29 cellular contexts compared by ENCODE assay signal in the genomic region with DNA sequence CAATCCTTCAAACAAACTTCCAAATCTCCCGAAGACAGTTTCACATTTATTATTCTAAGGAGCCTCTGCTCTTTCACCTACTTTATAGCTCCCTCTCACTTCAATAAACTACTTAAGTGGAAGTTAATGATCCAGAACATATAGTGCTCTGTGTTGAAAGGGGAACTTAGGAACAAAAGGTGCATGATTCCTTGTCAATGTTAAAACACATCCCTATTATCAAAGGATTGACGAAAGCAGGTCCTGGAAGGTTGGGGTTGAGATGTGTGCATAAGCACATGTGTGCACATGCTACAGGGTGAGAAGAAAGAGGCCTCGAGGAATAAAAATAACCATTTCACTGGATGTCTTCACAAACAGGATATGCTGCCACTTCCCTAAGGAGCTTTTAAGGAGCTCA.
DNase-seq lines count a peak whose midpoint lies in the region; ATAC-seq lines count a peak whose summit lies in the region.
"Had no signal": no experiment of that assay in that cellular context is flagged by ENCODE, and none has a peak within 500 bp of the region (broad histone marks: within the 10 kb centered on the region; RNA-seq: fewer than 3 reads in every experiment).

No MANE protein-coding gene starts in this region.

- in situ Hi-C loops in ACHN (cut with HindIII; ENCODE audit: low pct_ligation_motif_present, low pct_unique_long_range_greater_than_20kb, low sequenced_read_pairs): no loop called here

- DNase-seq in ACHN: peak; percentile 15
- peak; percentile 66 for DNase-seq in DMS79 treated with DMSO at 0.1 percent for 48 hours (lab: John Stamatoyannopoulos, UW)
- peak; percentile 29 for DNase-seq in NCI-H510A (lab: John Stamatoyannopoulos, UW)
- peak; percentile 52 for DNase-seq in kidney tubule cell (ENCODE audit: low spot score)
- DNase-seq in hypothalamus (lab: John Stamatoyannopoulos, UW): no peak
- no peak for DNase-seq in activated effector memory CD4-positive, alpha-beta T cell treated with Interleukin-2 at 50 U/mL for 16 hours
- DNase-seq in NCI-H446 treated with DMSO at 0.1 percent for 48 hours (lab: John Stamatoyannopoulos, UW): no peak
- DNase-seq: activated CD4-positive, alpha-beta memory T cell treated with anti-CD3 and anti-CD28 coated beads for 36 hours; activated CD4-positive, CD25-positive, alpha-beta regulatory T cell treated with anti-CD3 and anti-CD28 coated beads, Interleukin-2, amount 50 U/mL, for 72 hours; activated naive CD4-positive, alpha-beta T cell treated with Interleukin-2 at 50 U/mL for 16 hours; activated T-cell treated with anti-CD3 and anti-CD28 coated beads, Interleukin-2, amount 50 U/mL, for 72 hours; C1 segment of cervical spinal cord; cerebellar nuclear complex; COR-L47; dermis blood vessel endothelial cell; endodermal cell; foreskin fibroblast; GOT3; heart right ventricle; kidney; naive thymus-derived CD8-positive, alpha-beta T cell; NCI-H2029; PC-9; Right ventricle myocardium superior; T-helper 17 cell; transverse colon had no signal

- ATAC-seq in GM18519 (IDR thresholded peaks at IDR 0.05; ENCODE audit: low FRiP score, unreplicated experiment): no peak
- ATAC-seq: activated T-cell treated with anti-CD3 and anti-CD28 coated beads, Interleukin-2, amount 50 U/mL, for 72 hours; heart right ventricle; naive thymus-derived CD8-positive, alpha-beta T cell; SK-N-SH treated with all-trans-retinoic acid at 6 μM for 48 hours; stimulated activated memory B cell treated with anti-CD40 and anti-IgM and Interleukin-4, amounts not matched to agents 10 μg/mL and 1 μg/mL and 100 μg/mL, for 72 hours; T-helper 17 cell had no signal

Comparison
In these comparisons a context has a peak if more than half of its experiments do, and no peak if none do; other contexts are left out.
1. DNase-seq: peak in ACHN (single experiment), DMS79 treated with DMSO at 0.1 percent for 48 hours (single experiment), NCI-H510A (single experiment) and kidney tubule cell (single experiment); none in hypothalamus (0 of 51), activated effector memory CD4-positive, alpha-beta T cell treated with Interleukin-2 at 50 U/mL for 16 hours (single experiment) and NCI-H446 treated with DMSO at 0.1 percent for 48 hours (single experiment).